ENCODE assay signal across 2 cellular contexts in the genomic region with DNA sequence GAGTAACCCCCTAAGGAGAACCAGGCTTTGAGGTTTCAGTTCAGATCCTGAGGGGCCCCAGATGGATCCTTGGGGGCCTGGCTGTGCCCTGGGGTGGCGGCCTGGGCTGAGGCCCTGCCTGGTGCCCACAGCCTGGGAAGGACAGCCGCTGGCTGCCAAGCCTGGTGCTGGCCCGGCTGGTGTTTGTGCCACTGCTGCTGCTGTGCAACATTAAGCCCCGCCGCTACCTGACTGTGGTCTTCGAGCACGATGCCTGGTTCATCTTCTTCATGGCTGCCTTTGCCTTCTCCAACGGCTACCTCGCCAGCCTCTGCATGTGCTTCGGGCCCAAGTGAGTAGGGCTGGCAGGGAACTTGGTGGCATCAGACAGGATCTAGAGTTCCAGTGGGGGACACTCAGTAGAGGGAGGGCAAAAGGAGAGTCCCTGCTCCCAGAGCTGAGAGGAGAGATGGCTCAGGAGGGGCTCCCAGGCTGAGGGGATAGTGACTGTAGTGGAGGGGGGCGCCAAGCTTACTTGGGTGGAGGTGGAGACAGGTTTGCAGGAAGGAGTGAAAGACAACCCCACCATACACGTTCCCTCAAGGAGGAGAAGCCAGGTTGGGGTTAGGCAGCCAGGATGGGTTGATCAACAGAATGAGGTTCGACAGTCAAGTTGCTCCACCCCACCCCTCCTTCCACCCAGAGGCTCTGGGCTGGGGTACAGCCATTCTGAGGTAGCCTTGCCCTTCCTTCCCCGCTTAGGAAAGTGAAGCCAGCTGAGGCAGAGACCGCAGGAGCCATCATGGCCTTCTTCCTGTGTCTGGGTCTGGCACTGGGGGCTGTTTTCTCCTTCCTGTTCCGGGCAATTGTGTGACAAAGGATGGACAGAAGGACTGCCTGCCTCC.
TF ChIP-seq lines count a peak whose summit lies in the region.

No MANE protein-coding gene starts in this region.

TF ChIP-seq in liver, 16 proteins besides CTCF, POLR2A, EP300 and RAD21:
- TF ChIP-seq YY1 (IDR thresholded peaks at IDR 0.05) (no peak), SP1 (IDR thresholded peaks at IDR 0.05) (no peak), NR2F2 (IDR thresholded peaks at IDR 0.05) (no peak), FOXA2 (IDR thresholded peaks at IDR 0.05) (no peak), GABPA (IDR thresholded peaks at IDR 0.05 in 1 of 2, conservative IDR thresholded peaks at IDR 0.05 in 1 of 2) (no peak), HNF4G (IDR thresholded peaks at IDR 0.05) (no peak)
- TF ChIP-seq, protein P1, sequence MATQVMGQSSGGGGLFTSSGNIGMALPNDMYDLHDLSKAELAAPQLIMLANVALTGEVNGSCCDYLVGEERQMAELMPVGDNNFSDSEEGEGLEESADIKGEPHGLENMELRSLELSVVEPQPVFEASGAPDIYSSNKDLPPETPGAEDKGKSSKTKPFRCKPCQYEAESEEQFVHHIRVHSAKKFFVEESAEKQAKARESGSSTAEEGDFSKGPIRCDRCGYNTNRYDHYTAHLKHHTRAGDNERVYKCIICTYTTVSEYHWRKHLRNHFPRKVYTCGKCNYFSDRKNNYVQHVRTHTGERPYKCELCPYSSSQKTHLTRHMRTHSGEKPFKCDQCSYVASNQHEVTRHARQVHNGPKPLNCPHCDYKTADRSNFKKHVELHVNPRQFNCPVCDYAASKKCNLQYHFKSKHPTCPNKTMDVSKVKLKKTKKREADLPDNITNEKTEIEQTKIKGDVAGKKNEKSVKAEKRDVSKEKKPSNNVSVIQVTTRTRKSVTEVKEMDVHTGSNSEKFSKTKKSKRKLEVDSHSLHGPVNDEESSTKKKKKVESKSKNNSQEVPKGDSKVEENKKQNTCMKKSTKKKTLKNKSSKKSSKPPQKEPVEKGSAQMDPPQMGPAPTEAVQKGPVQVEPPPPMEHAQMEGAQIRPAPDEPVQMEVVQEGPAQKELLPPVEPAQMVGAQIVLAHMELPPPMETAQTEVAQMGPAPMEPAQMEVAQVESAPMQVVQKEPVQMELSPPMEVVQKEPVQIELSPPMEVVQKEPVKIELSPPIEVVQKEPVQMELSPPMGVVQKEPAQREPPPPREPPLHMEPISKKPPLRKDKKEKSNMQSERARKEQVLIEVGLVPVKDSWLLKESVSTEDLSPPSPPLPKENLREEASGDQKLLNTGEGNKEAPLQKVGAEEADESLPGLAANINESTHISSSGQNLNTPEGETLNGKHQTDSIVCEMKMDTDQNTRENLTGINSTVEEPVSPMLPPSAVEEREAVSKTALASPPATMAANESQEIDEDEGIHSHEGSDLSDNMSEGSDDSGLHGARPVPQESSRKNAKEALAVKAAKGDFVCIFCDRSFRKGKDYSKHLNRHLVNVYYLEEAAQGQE (IDR thresholded peaks at IDR 0.05), result no peak
- TF ChIP-seq, protein P2, sequence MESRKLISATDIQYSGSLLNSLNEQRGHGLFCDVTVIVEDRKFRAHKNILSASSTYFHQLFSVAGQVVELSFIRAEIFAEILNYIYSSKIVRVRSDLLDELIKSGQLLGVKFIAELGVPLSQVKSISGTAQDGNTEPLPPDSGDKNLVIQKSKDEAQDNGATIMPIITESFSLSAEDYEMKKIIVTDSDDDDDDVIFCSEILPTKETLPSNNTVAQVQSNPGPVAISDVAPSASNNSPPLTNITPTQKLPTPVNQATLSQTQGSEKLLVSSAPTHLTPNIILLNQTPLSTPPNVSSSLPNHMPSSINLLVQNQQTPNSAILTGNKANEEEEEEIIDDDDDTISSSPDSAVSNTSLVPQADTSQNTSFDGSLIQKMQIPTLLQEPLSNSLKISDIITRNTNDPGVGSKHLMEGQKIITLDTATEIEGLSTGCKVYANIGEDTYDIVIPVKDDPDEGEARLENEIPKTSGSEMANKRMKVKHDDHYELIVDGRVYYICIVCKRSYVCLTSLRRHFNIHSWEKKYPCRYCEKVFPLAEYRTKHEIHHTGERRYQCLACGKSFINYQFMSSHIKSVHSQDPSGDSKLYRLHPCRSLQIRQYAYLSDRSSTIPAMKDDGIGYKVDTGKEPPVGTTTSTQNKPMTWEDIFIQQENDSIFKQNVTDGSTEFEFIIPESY (IDR thresholded peaks at IDR 0.05), result no peak
- TF ChIP-seq, protein P3, sequence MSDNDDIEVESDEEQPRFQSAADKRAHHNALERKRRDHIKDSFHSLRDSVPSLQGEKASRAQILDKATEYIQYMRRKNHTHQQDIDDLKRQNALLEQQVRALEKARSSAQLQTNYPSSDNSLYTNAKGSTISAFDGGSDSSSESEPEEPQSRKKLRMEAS (IDR thresholded peaks at IDR 0.05), result no peak

TF ChIP-seq in HepG2, 621 proteins besides CTCF, POLR2A, EP300 and RAD21:
- no peak for TF ChIP-seq REXO4 (CRISPR knock-in tag; IDR thresholded peaks at IDR 0.05; ENCODE audit: borderline replicate concordance)
- no peak for TF ChIP-seq ZNF577 (CRISPR knock-in tag; IDR thresholded peaks at IDR 0.05; ENCODE audit: borderline replicate concordance, low read depth)
- TF ChIP-seq ZNF136 (CRISPR knock-in tag; IDR thresholded peaks at IDR 0.05; ENCODE audit: low read depth), result no peak
- no peak for TF ChIP-seq ZNF142 (CRISPR knock-in tag; IDR thresholded peaks at IDR 0.05)
- no peak for TF ChIP-seq MAFG (CRISPR knock-in tag; IDR thresholded peaks at IDR 0.05)
- TF ChIP-seq TFDP1 (CRISPR knock-in tag; IDR thresholded peaks at IDR 0.05; ENCODE audit: borderline replicate concordance), result no peak
- TF ChIP-seq ZNF543 (CRISPR knock-in tag; IDR thresholded peaks at IDR 0.05), result no peak
- TF ChIP-seq ERF (CRISPR knock-in tag; IDR thresholded peaks at IDR 0.05), result no peak
- no peak for TF ChIP-seq MYNN (CRISPR knock-in tag; IDR thresholded peaks at IDR 0.05; ENCODE audit: low read depth)
- TF ChIP-seq ZNF572 (CRISPR knock-in tag; IDR thresholded peaks at IDR 0.05), result no peak
